ENCODE assay signal across 29 cellular contexts in genomic region chr17:9994761-9995160, GRCh38.
"Had no signal": no experiment of that assay in that cellular context is flagged by ENCODE, and none has a peak within 500 bp of the region (broad histone marks: within the 10 kb centered on the region; RNA-seq: fewer than 3 reads in every experiment).

No MANE protein-coding gene starts in this region.

- ATAC-seq: naive thymus-derived CD4-positive, alpha-beta T cell; natural killer cell; psoas muscle; right cardiac atrium; right lobe of liver; stimulated activated memory B cell treated with anti-CD40 and anti-IgM and Interleukin-4, amounts not matched to agents 10 μg/mL and 1 μg/mL and 100 μg/mL, for 72 hours; stimulated activated naive CD8-positive, alpha-beta T cell treated with anti-CD3 and anti-CD28 coated beads, Interleukin-15, amount 100 ng/mL, for 72 hours; stimulated activated naive CD8-positive, alpha-beta T cell treated with anti-CD3 and anti-CD28 coated beads, Interleukin-15, Interleukin-2, amounts not matched to agents 100 U/mL and 50 U/mL, for 24 hours had no signal

- H3K79me2 ChIP-seq: parathyroid adenoma had no signal

- H3K27me3 ChIP-seq: neural progenitor cell, neutrophil, ovary, right lobe of liver, spleen, suprapubic skin, testis, tibial artery, transverse colon, upper lobe of left lung, vagina had no signal

- H3K4me1 ChIP-seq: neural progenitor cell, parathyroid adenoma, psoas muscle, right lobe of liver, spleen, testis, tibial artery, transverse colon, upper lobe of left lung, vagina had no signal

- DNase-seq: naive thymus-derived CD4-positive, alpha-beta T cell; natural killer cell; occipital lobe; ovary; psoas muscle; right cardiac atrium; right lobe of liver; spleen; stimulated activated CD4-positive, alpha-beta T cell treated with anti-CD3 and anti-CD28 coated beads, Interleukin-12 subunit alpha, Interleukin-12 subunit beta, amount 100 ng/mL, for 4 hours; stimulated activated CD4-positive, alpha-beta T cell treated with anti-CD3 and anti-CD28 coated beads, Interleukin-1b, Interleukin-23, amount 100 ng/mL, for 48 hours; stimulated activated CD4-positive, alpha-beta T cell treated with anti-CD3 and anti-CD28 coated beads, Interleukin-4, amount 100 ng/mL, for 1 hour; stimulated activated CD4-positive, alpha-beta T cell treated with anti-CD3 and anti-CD28 coated beads, Interleukin-4, amount 100 ng/mL, for 4 hours; stimulated activated CD8-positive, alpha-beta memory T cell treated with anti-CD3 and anti-CD28 coated beads, Interleukin-4, amount 100 ng/mL, for 48 hours; stimulated activated naive CD4-positive, alpha-beta T cell; stimulated activated naive CD8-positive, alpha-beta T cell treated with anti-CD3 and anti-CD28 coated beads, Interleukin-15, amount 100 ng/mL, for 72 hours; stimulated activated naive CD8-positive, alpha-beta T cell treated with anti-CD3 and anti-CD28 coated beads, Interleukin-15, Interleukin-2, amounts not matched to agents 100 U/mL and 50 U/mL, for 24 hours; substantia nigra; testis; transverse colon; upper lobe of left lung had no signal

- H3K9me3 ChIP-seq: neutrophil, ovary, psoas muscle, right lobe of liver, suprapubic skin, testis, tibial artery, transverse colon, upper lobe of left lung, vagina had no signal

- H3K4me3 ChIP-seq: neural progenitor cell, ovary, psoas muscle, right lobe of liver, skin epidermis, smooth muscle cell, spleen, suprapubic skin, testis, tibial artery, transverse colon, upper lobe of left lung, vagina had no signal

- H3K27ac ChIP-seq: neural progenitor cell, neutrophil, ovary, parathyroid adenoma, psoas muscle, right lobe of liver, skin epidermis, spleen, suprapubic skin, testis, tibial artery, transverse colon, upper lobe of left lung, vagina had no signal

- H2AFZ ChIP-seq: neural progenitor cell, parathyroid adenoma had no signal

- H3K9ac ChIP-seq: neural progenitor cell, parathyroid adenoma had no signal

- H3K36me3 ChIP-seq: neural progenitor cell, neutrophil, ovary, right lobe of liver, spleen, suprapubic skin, tibial artery, transverse colon, upper lobe of left lung, vagina had no signal

- H3K4me2 ChIP-seq: neural progenitor cell, smooth muscle cell had no signal
